8 cellular contexts compared by ENCODE assay signal in genomic region chr1:12124693-12125421, GRCh38. TPM values are rescaled to one million over a fixed set of nuclear protein-coding genes. Genes with fewer than 3 reads are reported as not detected.
DNase-seq lines count a peak whose midpoint lies in the region; ATAC-seq and TF ChIP-seq lines count a peak whose summit lies in the region.

No MANE protein-coding gene starts in this region.

- H2AK9ac ChIP-seq in IMR-90 (replicated peaks; ENCODE audit: low read depth, low read length, poor library complexity) = no peak overlapping the region

- no peak overlapping the region for H4K91ac ChIP-seq in IMR-90 (ENCODE audit: insufficient read depth, low read depth, low read length)

- H3K27ac ChIP-seq in IMR-90 (ENCODE audit: insufficient read depth, low read length) = no peak overlapping the region

- H3K14ac ChIP-seq in IMR-90 (replicated peaks; ENCODE audit: low read depth, low read length) = no peak overlapping the region

- DNase-seq in D341Med (ENCODE audit: low spot score) (peak; percentile 77), IMR-90 (peak; percentile 65), SK-N-DZ (ENCODE audit: low spot score) (peak; percentile 34), glutamatergic neuron (peak; percentile 80), posterior cingulate gyrus (peak; percentile 47 to 94 (median 74)), type B pancreatic cell (ENCODE audit: extremely low spot score, unreplicated experiment) (peak; percentile 83)
- peak; percentile 88 for DNase-seq in activated naive CD4-positive, alpha-beta T cell treated with anti-CD3 and anti-CD28 coated beads for 36 hours

- peaks cover 13% of the 10 kb centered on the region for H3K4me1 ChIP-seq in IMR-90 (ENCODE audit: control insufficient read depth, insufficient read depth, low read length)

- H3K23ac ChIP-seq in IMR-90 (ENCODE audit: low read depth, low read length) = no peak overlapping the region

- POLR2A ChIA-PET in IMR-90 (lab: Charles Lee; ENCODE audit: unreplicated experiment) = interaction anchor here (0.6 kb wide), 1 partner anchor 419 kb away, joined by 3 read pairs; no protein-coding TSS in a partner anchor

- no peaks in the 10 kb centered on the region for H3K36me3 ChIP-seq in IMR-90 (ENCODE audit: control insufficient read depth, insufficient read depth, low read length)

- no peaks in the 10 kb centered on the region for H4K20me1 ChIP-seq in IMR-90 (ENCODE audit: insufficient read depth, low read length)

- H3K9ac ChIP-seq in IMR-90 (ENCODE audit: low read depth, low read length) = no peak overlapping the region

- no peaks in the 10 kb centered on the region for H3K9me3 ChIP-seq in IMR-90 (ENCODE audit: control insufficient read depth, insufficient read depth, low read length)

- H4K8ac ChIP-seq in IMR-90 (ENCODE audit: low read depth in 2 of 2, low read length in 2 of 2) = no peak overlapping the region

- peak overlapping the region; percentile 42; the same call in 1 of the 2 replicates for H2BK120ac ChIP-seq in IMR-90 (ENCODE audit: low read depth, low read length)

- no peak overlapping the region for H2BK15ac ChIP-seq in IMR-90 (ENCODE audit: low read depth, low read length)

- dilution Hi-C loops in IMR-90 (cut with HindIII; ENCODE audit: low sequenced_read_pairs, unreplicated experiment) = no loop called here

- H3K4me3 ChIP-seq in IMR-90 (ENCODE audit: insufficient read depth, low read depth, low read length) = no peak overlapping the region

- no peak overlapping the region for H2BK5ac ChIP-seq in IMR-90 (ENCODE audit: low read depth, low read length, poor library complexity, severe bottlenecking)

- H3K9me1 ChIP-seq in IMR-90 (ENCODE audit: insufficient read depth, low read length) = no peaks in the 10 kb centered on the region

- H3K79me1 ChIP-seq in IMR-90 (ENCODE audit: low read depth in 1 of 2, low read length in 2 of 2) = no peaks in the 10 kb centered on the region

- H3K18ac ChIP-seq in IMR-90 (ENCODE audit: low read depth, low read length) = no peak overlapping the region

- in situ Hi-C loops in IMR-90 (cut with MboI; ENCODE audit: low sequenced_read_pairs) = loop anchor here (5.0 kb wide), 1 partner anchor 82 kb away; no protein-coding TSS in a partner anchor

- no peak overlapping the region for H3K4me2 ChIP-seq in IMR-90 (ENCODE audit: low read depth, low read length)

- H3K36me3 Mint-ChIP-seq in activated naive CD4-positive, alpha-beta T cell treated with anti-CD3 and anti-CD28 coated beads for 36 hours (ENCODE audit: low read depth) = no peaks in the 10 kb centered on the region
- H3K36me3 Mint-ChIP-seq in glutamatergic neuron (ENCODE audit: unreplicated experiment) (peaks cover 3% of the 10 kb centered on the region), type B pancreatic cell (no peaks in the 10 kb centered on the region)

- TF ChIP-seq CTCF in IMR-90 (conservative IDR thresholded peaks at IDR 0.05; ENCODE audit: low read depth, low read length) (peak; percentile 98), glutamatergic neuron (IDR thresholded peaks at IDR 0.05; ENCODE audit: partially characterized antibody, unreplicated experiment) (peak; percentile 97), type B pancreatic cell (conservative IDR thresholded peaks at IDR 0.05) (peak; percentile 98)

- CTCF ChIA-PET in IMR-90 (lab: Yijun Ruan, JAX) = interaction anchor here (0.6 to 3.4 kb wide), 20 partner anchors 11 to 534 kb away, joined by 3 to 34 read pairs (median 4); no protein-coding TSS in a partner anchor
- CTCF ChIA-PET in activated naive CD4-positive, alpha-beta T cell treated with anti-CD3 and anti-CD28 coated beads for 36 hours (lab: Charles Lee) = interaction anchor here (0.7 to 11.8 kb wide), 55 partner anchors 9 to 534 kb away, joined by 3 to 301 read pairs (median 5); partner anchors contain the start of gene VPS13D

- peak overlapping the region; percentile 24; the same call in 1 of the 2 replicates for H3K4ac ChIP-seq in IMR-90 (ENCODE audit: low read depth, low read length)

- H2BK20ac ChIP-seq in IMR-90 (ENCODE audit: low read depth, low read length) = no peak overlapping the region

- peak overlapping the region; percentile 55 for H2AK5ac ChIP-seq in IMR-90 (ENCODE audit: low read depth, low read length)

- H4K5ac ChIP-seq in IMR-90 (ENCODE audit: low read depth, low read length) = no peak overlapping the region; the same call in 1 of the 2 replicates

- TF ChIP-seq RAD21 in IMR-90 (IDR thresholded peaks at IDR 0.05; ENCODE audit: low read length) = peak; percentile 100

- peak overlapping the region; percentile 35 for H2AFZ ChIP-seq in IMR-90 (replicated peaks; ENCODE audit: low read length, poor library complexity)

- H3K27me3 Mint-ChIP-seq in activated naive CD4-positive, alpha-beta T cell treated with anti-CD3 and anti-CD28 coated beads for 36 hours (ENCODE audit: low read depth) = no peaks in the 10 kb centered on the region
- H3K27me3 Mint-ChIP-seq in glutamatergic neuron (ENCODE audit: unreplicated experiment) (no peaks in the 10 kb centered on the region), type B pancreatic cell (peaks cover 20% of the 10 kb centered on the region)

- H3K4me3 Mint-ChIP-seq in activated naive CD4-positive, alpha-beta T cell treated with anti-CD3 and anti-CD28 coated beads for 36 hours = no peak overlapping the region
- H3K4me3 Mint-ChIP-seq in glutamatergic neuron (ENCODE audit: unreplicated experiment) (no peak overlapping the region), type B pancreatic cell (no peak overlapping the region)

- intact Hi-C loops in IMR-90 (cut with micrococcal nuclease) (loop anchor here (1.0 to 10.0 kb wide), 4 partner anchors 61 to 530 kb away; no protein-coding TSS in a partner anchor), posterior cingulate gyrus (cut with DNase I) (loop anchor here (1.0 to 10.0 kb wide), 2 partner anchors 84 to 530 kb away; no protein-coding TSS in a partner anchor)
- intact Hi-C loops in activated naive CD4-positive, alpha-beta T cell treated with anti-CD3 and anti-CD28 coated beads for 36 hours (cut with micrococcal nuclease) = loop anchor here (1.0 to 10.0 kb wide), 3 partner anchors 84 to 530 kb away; no protein-coding TSS in a partner anchor

- TF ChIP-seq POLR2A in IMR-90 (IDR thresholded peaks at IDR 0.05; ENCODE audit: low read depth, low read length) = 0 out of 2 replicates have a peak, but pooled peaks have one; percentile 48

- no TSS peak for BruUV-seq in IMR-90 (replicated peaks; lab: Mats Ljungman, UMichigan)

- H3K9me3 Mint-ChIP-seq in activated naive CD4-positive, alpha-beta T cell treated with anti-CD3 and anti-CD28 coated beads for 36 hours = no peaks in the 10 kb centered on the region
- no peaks in the 10 kb centered on the region for H3K9me3 Mint-ChIP-seq in glutamatergic neuron (ENCODE audit: unreplicated experiment)
- no peaks in the 10 kb centered on the region for H3K9me3 Mint-ChIP-seq in type B pancreatic cell

- WGBS in IMR-90 (ENCODE audit: extremely low coverage in 2 of 2, insufficient read length in 1 of 2), 2 experiments = 49% methylated on average over 6 of the region's 19 CpGs; no CpG with 5 or more reads in 1 of the 2 experiments

- H3K27ac Mint-ChIP-seq in activated naive CD4-positive, alpha-beta T cell treated with anti-CD3 and anti-CD28 coated beads for 36 hours = no peak overlapping the region
- H3K27ac Mint-ChIP-seq in glutamatergic neuron (ENCODE audit: unreplicated experiment) = no peak overlapping the region
- H3K27ac Mint-ChIP-seq in type B pancreatic cell = no peak overlapping the region

- no peak overlapping the region for H3K56ac ChIP-seq in IMR-90 (ENCODE audit: extremely low read depth, insufficient read depth, low read length)

- peaks cover 44% of the 10 kb centered on the region for H3K4me1 Mint-ChIP-seq in activated naive CD4-positive, alpha-beta T cell treated with anti-CD3 and anti-CD28 coated beads for 36 hours (ENCODE audit: low read depth)
- peaks cover 2% of the 10 kb centered on the region for H3K4me1 Mint-ChIP-seq in glutamatergic neuron (ENCODE audit: low read depth, unreplicated experiment)
- H3K4me1 Mint-ChIP-seq in type B pancreatic cell (ENCODE audit: unreplicated experiment) = peaks cover 1% of the 10 kb centered on the region

- H3K27me3 ChIP-seq in IMR-90 (ENCODE audit: control insufficient read depth, insufficient read depth, low read length) = no peaks in the 10 kb centered on the region

- peak; percentile 59 for ATAC-seq in IMR-90 (ENCODE audit: low read depth)
- ATAC-seq in GM21717 (IDR thresholded peaks at IDR 0.05; ENCODE audit: unreplicated experiment) = no peak

TF ChIP-seq in IMR-90, 13 proteins besides CTCF, POLR2A, EP300 and RAD21:
- no peak for TF ChIP-seq FOS (IDR thresholded peaks at IDR 0.05; ENCODE audit: low read depth, low read length)
- no peak for TF ChIP-seq NFE2L2 (IDR thresholded peaks at IDR 0.05; ENCODE audit: low read depth, low read length)
- TF ChIP-seq SMC3 (IDR thresholded peaks at IDR 0.05; ENCODE audit: low read depth, low read length) = peak; percentile 100
TF ChIP-seq in IMR-90: peak in this region for 1.

RNA-seq across cellular contexts. Expression of gene TNFRSF1B, which starts 41.9 kb away (rescaled TPM):
- total RNA-seq in IMR-90 (2012; rRNA removed) = 4.3 and 5.0 TPM in 2 replicates
- 8.6 and 8.9 TPM in 2 replicates for polyA plus RNA-seq in IMR-90 (2012; rRNA removed)
- polyA plus RNA-seq in IMR-90 (2012; cell fraction: cytosol; rRNA removed) = 6.3 and 11.9 TPM in 2 replicates
- polyA plus RNA-seq in IMR-90 (2012; cell fraction: nucleus; rRNA removed; ENCODE audit: low replicate concordance) = 4.3 and 6.7 TPM in 2 replicates
- not detected in 2 replicates for polyA plus RNA-seq in SK-N-DZ (2014; cell fraction: cytosol; rRNA removed)
- not detected in 2 replicates for polyA plus RNA-seq in SK-N-DZ (2014; cell fraction: nucleus; rRNA removed)
- 10 to 100 TPM; 69.4 to 75.7 TPM for total RNA-seq in activated naive CD4-positive, alpha-beta T cell treated with anti-CD3 and anti-CD28 coated beads for 36 hours
- total RNA-seq in glutamatergic neuron (ENCODE audit: unreplicated experiment) = 5.1 TPM
- 2.4 and 3.3 TPM in 2 replicates for total RNA-seq in type B pancreatic cell (ENCODE audit: low replicate concordance)

Comparison
In these comparisons a context has a peak if more than half of its experiments do, and no peak if none do; other contexts are left out.
1. DNase-seq: peak in every context shown above with its lines; median percentile 88 in activated naive CD4-positive, alpha-beta T cell treated with anti-CD3 and anti-CD28 coated beads for 36 hours; 83 in type B pancreatic cell; 80 in glutamatergic neuron; 77 in D341Med; 74 in posterior cingulate gyrus; 65 in IMR-90; 34 in SK-N-DZ.
2. RNA of gene TNFRSF1B, which starts 41.9 kb away (total RNA-seq): 69.4 to 75.7 TPM in activated naive CD4-positive, alpha-beta T cell treated with anti-CD3 and anti-CD28 coated beads for 36 hours; 5.1 TPM in glutamatergic neuron (single experiment), 4.3 to 5.0 TPM in IMR-90 and 2.4 to 3.3 TPM in type B pancreatic cell; every median in the first group is over 10 times any median in the second.
3. Peak in every context shown above with its lines, with median percentiles within 50 percentile points of each other: CTCF ChIP-seq.